8 cellular contexts compared by ENCODE assay signal in genomic region chr4:1249731-1250526, GRCh38. TPM values are rescaled to one million over a fixed set of nuclear protein-coding genes. Genes with fewer than 3 reads are reported as not detected.
DNase-seq lines count a peak whose midpoint lies in the region; ATAC-seq and TF ChIP-seq lines count a peak whose summit lies in the region.

No MANE protein-coding gene starts in this region.

- peak overlapping the region; percentile 86 for H3K4me3 Mint-ChIP-seq in activated CD8-positive, alpha-beta T cell treated with anti-CD3 and anti-CD28 coated beads, Interleukin-2, amount 10 ng/mL, durations not matched to agents 7 days and 5 days
- peak overlapping the region; percentile 79 for H3K4me3 Mint-ChIP-seq in nephron progenitor cell

- H3K4me1 ChIP-seq in BE2C (0 out of 2 replicates have a peak, but pooled peaks cover 5% of the 10 kb centered on the region), tibial artery (peaks cover 15 to 41% (median 35%) of the 10 kb centered on the region in 4 donors)

- intact Hi-C loops in tibial artery (cut with DNase I; ENCODE audit: low total_unique reads) = loop anchor here (1.0 to 5.0 kb wide), 2 partner anchors 42 to 96 kb away; no protein-coding TSS in a partner anchor

- CTCF ChIA-PET in activated CD8-positive, alpha-beta T cell treated with anti-CD3 and anti-CD28 coated beads, Interleukin-2, amount 10 ng/mL, durations not matched to agents 7 days and 5 days (lab: Charles Lee) = interaction anchor here (1.0 to 4.8 kb wide), 8 partner anchors 10 to 119 kb away, joined by 3 to 57 read pairs (median 6); partner anchors contain the start of gene UVSSA

- no peaks in the 10 kb centered on the region for H3K27me3 ChIP-seq in BE2C
- no peaks in the 10 kb centered on the region for H3K27me3 ChIP-seq in tibial artery

- ATAC-seq in GM19372 (IDR thresholded peaks at IDR 0.05; ENCODE audit: low read depth, unreplicated experiment) (peak; percentile 1), esophagus mucosa (peak; percentile 4)
- ATAC-seq in activated CD8-positive, alpha-beta T cell treated with anti-CD3 and anti-CD28 coated beads, Interleukin-2, amount 10 ng/mL, durations not matched to agents 7 days and 5 days = peak; percentile 8

- H3K36me3 ChIP-seq in BE2C (peaks cover 10% of the 10 kb centered on the region), tibial artery (no peaks in the 10 kb centered on the region)

- H3K27ac ChIP-seq in tibial artery = peak overlapping the region; percentile 93 to 96

- POLR2A ChIA-PET in activated CD8-positive, alpha-beta T cell treated with anti-CD3 and anti-CD28 coated beads, Interleukin-2, amount 10 ng/mL, durations not matched to agents 7 days and 5 days (lab: Charles Lee) = interaction anchor here (0.7 to 5.9 kb wide), 13 partner anchors 8 to 468 kb away, joined by 3 to 123 read pairs (median 8); partner anchors contain the start of genes MAEA and UVSSA

- DNase-seq in BE2C (no peak), HT-29 (ENCODE audit: low spot score) (peak; percentile 36), nephron progenitor cell (no peak), tibial artery (peak; percentile 26 to 70), NCI-H1092 treated with DMSO at 0.1 percent for 48 hours (lab: John Stamatoyannopoulos, UW) (no peak)
- peak; percentile 62 for DNase-seq in activated CD8-positive, alpha-beta T cell treated with anti-CD3 and anti-CD28 coated beads, Interleukin-2, amount 10 ng/mL, durations not matched to agents 7 days and 5 days

- no peaks in the 10 kb centered on the region for H3K27me3 Mint-ChIP-seq in activated CD8-positive, alpha-beta T cell treated with anti-CD3 and anti-CD28 coated beads, Interleukin-2, amount 10 ng/mL, durations not matched to agents 7 days and 5 days (ENCODE audit: low read depth)
- H3K27me3 Mint-ChIP-seq in nephron progenitor cell (ENCODE audit: low read depth, poor library complexity) = peaks cover 13% of the 10 kb centered on the region

- peak overlapping the region; percentile 72 for H3K4me3 ChIP-seq in BE2C (ENCODE audit: low read depth, low read length)
- peak overlapping the region; percentile 61 to 67 for H3K4me3 ChIP-seq in tibial artery

- no peak for TF ChIP-seq CTCF in BE2C (IDR thresholded peaks at IDR 0.05; ENCODE audit: low read depth, low read length)
- TF ChIP-seq CTCF in nephron progenitor cell (IDR thresholded peaks at IDR 0.05) = no peak
- TF ChIP-seq CTCF in tibial artery (IDR thresholded peaks at IDR 0.05) = no peak

- peaks cover 66% of the 10 kb centered on the region for H3K36me3 Mint-ChIP-seq in activated CD8-positive, alpha-beta T cell treated with anti-CD3 and anti-CD28 coated beads, Interleukin-2, amount 10 ng/mL, durations not matched to agents 7 days and 5 days (ENCODE audit: low read depth)
- H3K36me3 Mint-ChIP-seq in nephron progenitor cell (ENCODE audit: low read depth) = peaks cover 49% of the 10 kb centered on the region

- H3K9me3 ChIP-seq in BE2C (no peaks in the 10 kb centered on the region; the same call in none of the 2 replicates), tibial artery (no peaks in the 10 kb centered on the region)

- H3K4me1 Mint-ChIP-seq in activated CD8-positive, alpha-beta T cell treated with anti-CD3 and anti-CD28 coated beads, Interleukin-2, amount 10 ng/mL, durations not matched to agents 7 days and 5 days (ENCODE audit: low read depth) = peaks cover 67% of the 10 kb centered on the region
- H3K4me1 Mint-ChIP-seq in nephron progenitor cell = peaks cover 22% of the 10 kb centered on the region

- peak overlapping the region; percentile 95 for H3K27ac Mint-ChIP-seq in activated CD8-positive, alpha-beta T cell treated with anti-CD3 and anti-CD28 coated beads, Interleukin-2, amount 10 ng/mL, durations not matched to agents 7 days and 5 days
- H3K27ac Mint-ChIP-seq in nephron progenitor cell = no peak overlapping the region

- peaks cover 22% of the 10 kb centered on the region for H3K9me3 Mint-ChIP-seq in activated CD8-positive, alpha-beta T cell treated with anti-CD3 and anti-CD28 coated beads, Interleukin-2, amount 10 ng/mL, durations not matched to agents 7 days and 5 days (ENCODE audit: insufficient read depth)
- H3K9me3 Mint-ChIP-seq in nephron progenitor cell = peaks cover 52% of the 10 kb centered on the region

RNA-seq across cellular contexts. Expression of gene CTBP1, which starts 1.0 kb away (rescaled TPM):
- polyA plus RNA-seq in BE2C (2012; ENCODE audit: insufficient read depth, insufficient read length, low read depth) = 352 TPM
- 631 and 665 TPM in 2 replicates for total RNA-seq in HT-29 (2014; rRNA removed; shearing (Covaris generic))
- 100 to 1,000 TPM; 214 to 217 TPM for total RNA-seq in activated CD8-positive, alpha-beta T cell treated with anti-CD3 and anti-CD28 coated beads, Interleukin-2, amount 10 ng/mL, durations not matched to agents 7 days and 5 days
- total RNA-seq in esophagus mucosa = 89.4 TPM

RNA-seq across cellular contexts. Expression of gene MAEA, which starts 39.8 kb away (rescaled TPM):
- 247 TPM for polyA plus RNA-seq in BE2C (2012; ENCODE audit: insufficient read depth, insufficient read length, low read depth)
- total RNA-seq in HT-29 (2014; rRNA removed; shearing (Covaris generic)) = 127 and 139 TPM in 2 replicates
- total RNA-seq in activated CD8-positive, alpha-beta T cell treated with anti-CD3 and anti-CD28 coated beads, Interleukin-2, amount 10 ng/mL, durations not matched to agents 7 days and 5 days = 10 to 100 TPM; 60.3 to 65.1 TPM
- total RNA-seq in esophagus mucosa = 59.4 TPM

Comparison
In these comparisons a context has a peak if more than half of its experiments do, and no peak if none do; other contexts are left out.
1. DNase-seq: peak in HT-29 (single experiment), activated CD8-positive, alpha-beta T cell treated with anti-CD3 and anti-CD28 coated beads, Interleukin-2, amount 10 ng/mL, durations not matched to agents 7 days and 5 days (single experiment) and tibial artery (2 of 2); none in BE2C (single experiment), nephron progenitor cell (single experiment) and NCI-H1092 treated with DMSO at 0.1 percent for 48 hours (single experiment).
2. Peak in every context shown above with its lines, with median percentiles within 50 percentile points of each other: ATAC-seq.